In genomic region chr6:28383235-28384142, GRCh38 we compare ENCODE assay signal across 8 cellular contexts. TPM values are rescaled to one million over a fixed set of nuclear protein-coding genes. Genes with fewer than 3 reads are reported as not detected.
DNase-seq lines count a peak whose midpoint lies in the region; ATAC-seq and TF ChIP-seq lines count a peak whose summit lies in the region.

No MANE protein-coding gene starts in this region.

- in situ Hi-C loops in GM23248 (cut with MboI): no loop called here

- H3K27ac ChIP-seq in GM23248: peak overlapping the region; percentile 64
- H3K27ac ChIP-seq in endodermal cell (ENCODE audit: low read depth, low read length): no peak overlapping the region
- peak overlapping the region; percentile 80 for H3K27ac ChIP-seq in lower lobe of right lung

- H3K4me3 ChIP-seq in GM12865 (ENCODE audit: low read depth, low read length): peak overlapping the region; percentile 37
- H3K4me3 ChIP-seq in GM23248: peak overlapping the region; percentile 74
- peak overlapping the region; percentile 75 for H3K4me3 ChIP-seq in endodermal cell (ENCODE audit: low read length)
- H3K4me3 ChIP-seq in lower lobe of right lung: peak overlapping the region; percentile 61

- H4K20me1 ChIP-seq in GM23248 (ENCODE audit: insufficient read depth): no peaks in the 10 kb centered on the region

- intact Hi-C loops in activated B cell treated with CpG ODN at 0.5 μM for 24 hours (cut with micrococcal nuclease) (loop anchor here (1.0 to 2.0 kb wide), 7 partner anchors 11 to 302 kb away; partner anchors contain the start of genes ZKSCAN3, ZKSCAN4, ZSCAN12 and ZSCAN16), lower lobe of right lung (cut with DNase I) (no loop called here)

- H3K36me3 Mint-ChIP-seq in activated B cell treated with CpG ODN at 0.5 μM for 24 hours (ENCODE audit: low read depth) (peaks cover 58% of the 10 kb centered on the region), endodermal cell (ENCODE audit: low read depth) (peaks cover 49% of the 10 kb centered on the region)

- peak overlapping the region; percentile 69 for H3K4me2 ChIP-seq in GM23248 (ENCODE audit: unreplicated experiment)

- TF ChIP-seq CTCF in GM12865 (IDR thresholded peaks at IDR 0.05; ENCODE audit: insufficient read depth, low read depth, low read length, missing control alignments) (peak; percentile 28), LNCAP (IDR thresholded peaks at IDR 0.05) (peak; percentile 71), activated B cell treated with CpG ODN at 0.5 μM for 24 hours (IDR thresholded peaks at IDR 0.05) (no peak), endodermal cell (conservative IDR thresholded peaks at IDR 0.05) (peak; percentile 84), lower lobe of right lung (IDR thresholded peaks at IDR 0.05) (peak; percentile 47)

- WGBS in GM23248 (ENCODE audit: low coverage in 1 of 2, low lambda C conversion rate in 2 of 2, missing lambda C conversion rate in 2 of 2), 2 experiments: 42 to 46% methylated on average over 31 of the region's 31 CpGs
- 12 to 14% methylated on average over 25 to 31 of the region's 31 CpGs for WGBS in endodermal cell (ENCODE audit: insufficient coverage in 1 of 2, insufficient read length in 1 of 2), 2 experiments

- H3K4me1 Mint-ChIP-seq in activated B cell treated with CpG ODN at 0.5 μM for 24 hours (peaks cover 18% of the 10 kb centered on the region), endodermal cell (peaks cover 15% of the 10 kb centered on the region)

- H3K9me2 ChIP-seq in GM23248 (ENCODE audit: insufficient read depth): no peaks in the 10 kb centered on the region

- H3K36me3 ChIP-seq in GM23248 (ENCODE audit: low read depth) (peaks cover 31% of the 10 kb centered on the region), endodermal cell (ENCODE audit: control insufficient read depth, insufficient read depth, low read length) (peaks cover 70% of the 10 kb centered on the region), lower lobe of right lung (peaks cover 56% of the 10 kb centered on the region)

- POLR2A ChIA-PET in activated B cell treated with CpG ODN at 0.5 μM for 24 hours (lab: Charles Lee): interaction anchor here (0.6 to 2.6 kb wide), 19 partner anchors 11 to 1236 kb away, joined by 3 to 37 read pairs (median 7); partner anchors contain the start of genes ZKSCAN3, ZKSCAN4, ZKSCAN8 and ZNF165

- peak; percentile 86 for DNase-seq in GM12865 (ENCODE audit: low read depth)
- peak; percentile 83 for DNase-seq in GM23248
- peak; percentile 77 for DNase-seq in activated B cell treated with CpG ODN at 0.5 μM for 24 hours
- DNase-seq in endodermal cell: peak; percentile 97
- DNase-seq in lower lobe of right lung: peak; percentile 92
- peak in 2 of 3 experiments; percentile 2 to 44 for DNase-seq in stimulated activated CD4-positive, alpha-beta T cell treated with anti-CD3 and anti-CD28 coated beads, TNF-alpha, amount 100 ng/mL, for 24 hours (ENCODE audit: low read depth in 3 of 3)
- no peak for DNase-seq in NCI-H524 treated with DMSO at 0.1 percent for 48 hours (lab: John Stamatoyannopoulos, UW)

- H3K9me3 Mint-ChIP-seq in activated B cell treated with CpG ODN at 0.5 μM for 24 hours (no peaks in the 10 kb centered on the region), endodermal cell (no peaks in the 10 kb centered on the region)

- H3K27ac Mint-ChIP-seq in activated B cell treated with CpG ODN at 0.5 μM for 24 hours (peak overlapping the region; percentile 94), endodermal cell (peak overlapping the region; percentile 95)

- H3K79me2 ChIP-seq in GM23248 (ENCODE audit: insufficient read depth): peaks cover 4% of the 10 kb centered on the region; the same call in 1 of the 2 replicates

- H3K27me3 Mint-ChIP-seq in activated B cell treated with CpG ODN at 0.5 μM for 24 hours (no peaks in the 10 kb centered on the region), endodermal cell (ENCODE audit: insufficient read depth) (no peaks in the 10 kb centered on the region)

- H3K27me3 ChIP-seq in GM23248 (replicated peaks; ENCODE audit: insufficient read depth): no peaks in the 10 kb centered on the region
- H3K27me3 ChIP-seq in endodermal cell (ENCODE audit: control insufficient read depth, insufficient read depth, low read length, poor library complexity, severe bottlenecking): no peaks in the 10 kb centered on the region
- H3K27me3 ChIP-seq in lower lobe of right lung (ENCODE audit: low read depth): no peaks in the 10 kb centered on the region

- H3K9ac ChIP-seq in GM23248 (peak overlapping the region; percentile 80), endodermal cell (ENCODE audit: extremely low read depth, low read length, poor library complexity, severe bottlenecking) (peak overlapping the region; percentile 48)

- CTCF ChIA-PET in activated B cell treated with CpG ODN at 0.5 μM for 24 hours (lab: Charles Lee): interaction anchor here (0.8 to 2.5 kb wide), 8 partner anchors 13 to 279 kb away, joined by 3 to 19 read pairs (median 4); partner anchors contain the start of genes ZKSCAN3, ZKSCAN8 and ZSCAN12

- H3K9me3 ChIP-seq in GM23248 (ENCODE audit: low read depth): peaks cover 3% of the 10 kb centered on the region
- H3K9me3 ChIP-seq in endodermal cell (ENCODE audit: control insufficient read depth, low read length): peaks cover 26% of the 10 kb centered on the region
- H3K9me3 ChIP-seq in lower lobe of right lung: no peaks in the 10 kb centered on the region

- ATAC-seq in activated B cell treated with CpG ODN at 0.5 μM for 24 hours (ENCODE audit: low read depth) (peak; percentile 98), lower lobe of right lung (peak; percentile 98 to 99)

- H3F3A ChIP-seq in GM23248 (ENCODE audit: insufficient read depth): no peaks in the 10 kb centered on the region; the same call in none of the 2 replicates

- H3K4me1 ChIP-seq in GM23248 (ENCODE audit: insufficient read depth) (0 out of 2 replicates have a peak, but pooled peaks cover 4% of the 10 kb centered on the region), endodermal cell (ENCODE audit: control insufficient read depth, insufficient read depth, low read length) (peaks cover 4% of the 10 kb centered on the region), lower lobe of right lung (peaks cover 13% of the 10 kb centered on the region)

- peak overlapping the region; percentile 83 for H2AFZ ChIP-seq in GM23248

- H3K4me3 Mint-ChIP-seq in activated B cell treated with CpG ODN at 0.5 μM for 24 hours: peak overlapping the region; percentile 88
- H3K4me3 Mint-ChIP-seq in endodermal cell: peak overlapping the region; percentile 69

RNA-seq across cellular contexts. Expression of gene ZSCAN12, which starts 16.1 kb away (rescaled TPM):
- 1.9 and 3.1 TPM in 2 replicates for total RNA-seq in GM23248 (2014; rRNA removed; shearing (Covaris generic))
- polyA plus RNA-seq in GM23248 (2016; fragmentation: Nextera tagmentation; extraction: Ambion mirVana): 0.88 and 1.2 TPM in 2 replicates
- 12.8 and 13.0 TPM in 2 replicates for total RNA-seq in activated B cell treated with CpG ODN at 0.5 μM for 24 hours
- total RNA-seq in endodermal cell: 10 to 100 TPM; 10.5 to 12.8 TPM
- polyA plus RNA-seq in endodermal cell (2013, experiment 1 of 2): 11.0 TPM
- 9.4 TPM for polyA plus RNA-seq in endodermal cell (2013, experiment 2 of 2)
- total RNA-seq in lower lobe of right lung: 5.5 TPM

RNA-seq across cellular contexts. Expression of gene ZKSCAN3, which starts 33.7 kb away (rescaled TPM):
- total RNA-seq in GM23248 (2014; rRNA removed; shearing (Covaris generic)): 3.0 and 4.0 TPM in 2 replicates
- 1.6 and 2.5 TPM in 2 replicates for polyA plus RNA-seq in GM23248 (2016; fragmentation: Nextera tagmentation; extraction: Ambion mirVana)
- 5.6 and 6.3 TPM in 2 replicates for total RNA-seq in activated B cell treated with CpG ODN at 0.5 μM for 24 hours
- 10 to 100 TPM; 10.1 to 11.4 TPM for total RNA-seq in endodermal cell
- 8.2 TPM for polyA plus RNA-seq in endodermal cell (2013, experiment 1 of 2)
- 6.0 TPM for polyA plus RNA-seq in endodermal cell (2013, experiment 2 of 2)
- 8.8 TPM for total RNA-seq in lower lobe of right lung

RNA-seq across cellular contexts. Expression of gene ZSCAN31, which starts 47.5 kb away (rescaled TPM):
- total RNA-seq in GM23248 (2014; rRNA removed; shearing (Covaris generic)): 0.54 and 1.3 TPM in 2 replicates
- polyA plus RNA-seq in GM23248 (2016; fragmentation: Nextera tagmentation; extraction: Ambion mirVana): 0.84 and 1.5 TPM in 2 replicates
- 1.0 and 3.6 TPM in 2 replicates for total RNA-seq in activated B cell treated with CpG ODN at 0.5 μM for 24 hours
- total RNA-seq in endodermal cell: 1 to 10 TPM; 1.7 to 4.7 TPM
- polyA plus RNA-seq in endodermal cell (2013, experiment 1 of 2): 7.1 TPM
- 4.1 TPM for polyA plus RNA-seq in endodermal cell (2013, experiment 2 of 2)
- 15.7 TPM for total RNA-seq in lower lobe of right lung

RNA-seq across cellular contexts. Expression of gene ZSCAN23, which starts 59.8 kb away (rescaled TPM):
- total RNA-seq in GM23248 (2014; rRNA removed; shearing (Covaris generic)): 0.32 and 0.51 TPM in 2 replicates
- polyA plus RNA-seq in GM23248 (2016; fragmentation: Nextera tagmentation; extraction: Ambion mirVana): 0.13 and 0.84 TPM in 2 replicates
- 0.18 and 0.49 TPM in 2 replicates for total RNA-seq in activated B cell treated with CpG ODN at 0.5 μM for 24 hours
- 1 to 10 TPM; 4.1 to 7.1 TPM for total RNA-seq in endodermal cell
- polyA plus RNA-seq in endodermal cell (2013, experiment 1 of 2): 9.2 TPM
- polyA plus RNA-seq in endodermal cell (2013, experiment 2 of 2): 8.4 TPM
- total RNA-seq in lower lobe of right lung: 1.7 TPM
